ENCODE assay signal across 8 cellular contexts in genomic region chr4:26719954-26720552, GRCh38.
DNase-seq lines count a peak whose midpoint lies in the region; FAIRE-seq and TF ChIP-seq lines count a peak whose summit lies in the region.

No MANE protein-coding gene starts in this region.

- H3K36me3 ChIP-seq in kidney epithelial cell (ENCODE audit: control insufficient read depth, insufficient read depth, low read length) = peaks cover 1% of the 10 kb centered on the region

- no peak overlapping the region for H3K4me3 ChIP-seq in kidney epithelial cell (ENCODE audit: low read depth, low read length)

- peaks cover 27% of the 10 kb centered on the region for H3K4me1 Mint-ChIP-seq in HFFc6 (ENCODE audit: low read depth)

- no peak overlapping the region for H3K27ac Mint-ChIP-seq in HFFc6

- FAIRE-seq in TTC549 (lab: Jason Lieb, UNC) = peak; percentile 92

- peaks cover 14% of the 10 kb centered on the region for H3K36me3 Mint-ChIP-seq in HFFc6 (ENCODE audit: low read depth)

- H3K27me3 ChIP-seq in kidney epithelial cell (ENCODE audit: control insufficient read depth, insufficient read depth, low read length) = no peaks in the 10 kb centered on the region

- TF ChIP-seq CTCF in HFFc6 (IDR thresholded peaks at IDR 0.05) (peak; percentile 88), kidney epithelial cell (IDR thresholded peaks at IDR 0.05; ENCODE audit: insufficient read depth, low read length, poor library complexity, severe bottlenecking) (peak; percentile 46)

- H3K27me3 Mint-ChIP-seq in HFFc6 (ENCODE audit: insufficient read depth) = no peaks in the 10 kb centered on the region

- H3K9me3 Mint-ChIP-seq in HFFc6 = no peaks in the 10 kb centered on the region

- no peak overlapping the region for H3K4me3 Mint-ChIP-seq in HFFc6

- DNase-seq in AML-193 (lab: John Stamatoyannopoulos, UW) (peak; percentile 26 to 58), HFFc6 (peak; percentile 44), kidney epithelial cell (ENCODE audit: low read depth) (no peak), RPMI8226 (no peak), SHP77 treated with DMSO at 0.1 percent for 48 hours (lab: John Stamatoyannopoulos, UW) (no peak), middle frontal gyrus (ENCODE audit: extremely low spot score, low spot score) (no peak)
- no peak for DNase-seq in activated CD8-positive, alpha-beta memory T cell treated with anti-CD3 and anti-CD28 coated beads, Interleukin-2, amount 50 U/mL, for 4 hours

Comparison
In these comparisons a context has a peak if more than half of its experiments do, and no peak if none do; other contexts are left out.
1. DNase-seq: peak in AML-193 (2 of 2) and HFFc6 (single experiment); none in kidney epithelial cell (single experiment), RPMI8226 (single experiment), SHP77 treated with DMSO at 0.1 percent for 48 hours (single experiment), activated CD8-positive, alpha-beta memory T cell treated with anti-CD3 and anti-CD28 coated beads, Interleukin-2, amount 50 U/mL, for 4 hours (single experiment) and middle frontal gyrus (single experiment).